ENCODE assay signal across 30 cellular contexts in the genomic region with DNA sequence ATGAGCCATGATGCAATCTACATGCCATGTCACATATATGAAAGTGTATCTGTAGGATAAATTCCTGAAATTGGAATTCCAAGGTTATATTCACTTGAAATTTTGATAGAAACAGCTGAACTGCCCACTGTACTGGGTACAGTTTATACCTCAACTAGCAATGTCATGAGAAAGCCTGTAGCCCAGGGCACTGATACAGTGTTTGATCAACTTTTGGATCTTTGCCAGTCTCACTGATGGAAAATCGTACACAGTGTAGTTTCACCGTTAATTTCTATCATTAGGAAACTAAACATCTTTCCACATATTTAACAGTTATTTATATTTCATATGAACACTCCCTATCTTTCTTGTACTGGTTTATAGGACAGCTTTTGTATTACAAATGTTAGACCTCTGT.
"Had no signal": no experiment of that assay in that cellular context is flagged by ENCODE, and none has a peak within 500 bp of the region (broad histone marks: within the 10 kb centered on the region; RNA-seq: fewer than 3 reads in every experiment).

No MANE protein-coding gene starts in this region.

- FAIRE-seq: astrocyte, kidney had no signal

- H3K36me3 ChIP-seq: brain microvascular endothelial cell had no signal

- H3K27me3 ChIP-seq: brain microvascular endothelial cell, thyroid gland, upper lobe of right lung had no signal

- H2AFZ ChIP-seq: parathyroid adenoma had no signal

- H3K9ac ChIP-seq: parathyroid adenoma had no signal

- H3K27ac ChIP-seq: brain microvascular endothelial cell, coronary artery, parathyroid adenoma, psoas muscle, thyroid gland, upper lobe of right lung, WERI-Rb-1 had no signal

- ATAC-seq: activated CD4-positive, CD25-positive, alpha-beta regulatory T cell treated with anti-CD3 and anti-CD28 coated beads, Interleukin-2, amount 50 U/mL, for 24 hours; effector memory CD8-positive, alpha-beta T cell; left colon; naive thymus-derived CD4-positive, alpha-beta T cell; psoas muscle; stimulated activated memory B cell treated with anti-CD40 and anti-IgM and Interleukin-4, amounts not matched to agents 10 μg/mL and 1 μg/mL and 100 μg/mL, for 72 hours; stimulated activated naive CD8-positive, alpha-beta T cell treated with anti-CD3 and anti-CD28 coated beads, Interleukin-15, amount 100 ng/mL, for 72 hours; upper lobe of right lung had no signal

- DNase-seq: activated CD4-positive, alpha-beta T cell treated with anti-CD3 and anti-CD28 coated beads for 48 hours; activated CD4-positive, alpha-beta T cell treated with anti-CD3 and anti-CD28 coated beads, Interleukin-2, amount 50 U/mL, for 48 hours; activated CD8-positive, alpha-beta memory T cell treated with anti-CD3 and anti-CD28 coated beads for 24 hours; activated gamma-delta T cell; activated naive CD4-positive, alpha-beta T cell treated with anti-CD3 and anti-CD28 coated beads, Interleukin-2, amount 50 U/mL, for 16 hours; amniotic stem cell; brain microvascular endothelial cell; effector memory CD8-positive, alpha-beta T cell; head of caudate nucleus; hypothalamus; immature natural killer cell; kidney; left colon; naive thymus-derived CD4-positive, alpha-beta T cell; nucleus accumbens; psoas muscle; stimulated activated CD4-positive, alpha-beta T cell treated with anti-CD3 and anti-CD28 coated beads, Interleukin-1b, Interleukin-23, amount 100 ng/mL, for 48 hours; stimulated activated CD4-positive, alpha-beta T cell treated with anti-CD3 and anti-CD28 coated beads, Interleukin-4, amount 100 ng/mL, for 4 hours; stimulated activated CD8-positive, alpha-beta memory T cell treated with anti-CD3 and anti-CD28 coated beads, Interleukin-4, amount 100 ng/mL, for 48 hours; stimulated activated naive CD8-positive, alpha-beta T cell treated with anti-CD3 and anti-CD28 coated beads, Interleukin-15, amount 100 ng/mL, for 72 hours; T1000; thyroid gland; upper lobe of right lung; WERI-Rb-1 had no signal

- H3K79me2 ChIP-seq: parathyroid adenoma had no signal

- H3K9me3 ChIP-seq: psoas muscle, thyroid gland, upper lobe of right lung had no signal

- H3K4me2 ChIP-seq: smooth muscle cell had no signal

- H3K4me3 ChIP-seq: psoas muscle, smooth muscle cell, thyroid gland, upper lobe of right lung had no signal
